ENCODE assay signal across 9 cellular contexts in genomic region chr2:149768320-149768799, GRCh38.
DNase-seq lines count a peak whose midpoint lies in the region; ATAC-seq and TF ChIP-seq lines count a peak whose summit lies in the region.
"Had no signal": no experiment of that assay in that cellular context is flagged by ENCODE, and none has a peak within 500 bp of the region (broad histone marks: within the 10 kb centered on the region; RNA-seq: fewer than 3 reads in every experiment).

No MANE protein-coding gene starts in this region.

- no peak overlapping the region for H2AFZ ChIP-seq in hepatocyte

- H3K4me3 ChIP-seq in RWPE2 (ENCODE audit: severe bottlenecking), result no peak overlapping the region
- H3K4me3 ChIP-seq in hepatocyte, result no peak overlapping the region
- H3K4me3 ChIP-seq in vagina, result no peak overlapping the region

- H3K9me3 ChIP-seq in RWPE2 (ENCODE audit: severe bottlenecking), result no peaks in the 10 kb centered on the region
- no peaks in the 10 kb centered on the region for H3K9me3 ChIP-seq in hepatocyte (ENCODE audit: low read depth)
- H3K9me3 ChIP-seq in vagina, result no peaks in the 10 kb centered on the region

- TF ChIP-seq POLR2A in vagina (IDR thresholded peaks at IDR 0.05), result no peak

- H3K79me2 ChIP-seq in hepatocyte, result no peaks in the 10 kb centered on the region

- ATAC-seq in RWPE2 (ENCODE audit: low read depth), result peak; percentile 32; the same call in 1 of the 3 replicates

- no peaks in the 10 kb centered on the region for H3K9me2 ChIP-seq in hepatocyte (replicated peaks; ENCODE audit: insufficient read depth)

- peaks cover 42% of the 10 kb centered on the region for H3K4me1 ChIP-seq in RWPE2 (ENCODE audit: insufficient read depth, poor library complexity, severe bottlenecking)
- H3K4me1 ChIP-seq in hepatocyte (ENCODE audit: insufficient read depth), result peaks cover 12% of the 10 kb centered on the region
- H3K4me1 ChIP-seq in vagina, result peaks cover 30% of the 10 kb centered on the region

- H3K27me3 ChIP-seq in RWPE2 (ENCODE audit: insufficient read depth, poor library complexity, severe bottlenecking) (no peaks in the 10 kb centered on the region), hepatocyte (no peaks in the 10 kb centered on the region), vagina (no peaks in the 10 kb centered on the region)

- 57% methylated on average over 1 of the region's 1 CpG for WGBS in hepatocyte (ENCODE audit: low lambda C conversion rate, missing lambda C conversion rate)

- intact Hi-C loops in vagina (cut with DNase I), result no loop called here

- H3K36me3 ChIP-seq in RWPE2 (ENCODE audit: low read depth) (no peaks in the 10 kb centered on the region), hepatocyte (replicated peaks; ENCODE audit: insufficient read depth, low read depth) (no peaks in the 10 kb centered on the region), vagina (no peaks in the 10 kb centered on the region)

- H4K20me1 ChIP-seq in hepatocyte (ENCODE audit: insufficient read depth, poor library complexity, severe bottlenecking), result no peaks in the 10 kb centered on the region

- peak overlapping the region; percentile 20 for H3K4me2 ChIP-seq in hepatocyte

- DNase-seq in NCI-H446 treated with DMSO at 0.1 percent for 48 hours (lab: John Stamatoyannopoulos, UW) (peak; percentile 35), NCI-H446 (lab: John Stamatoyannopoulos, UW) (no peak), RWPE2 (ENCODE audit: low spot score) (no peak), hepatocyte (ENCODE audit: low spot score) (no peak), vagina (ENCODE audit: extremely low spot score in 2 of 2) (no peak), hepatic stellate cell (ENCODE audit: low spot score) (no peak), SKM-1 treated with dmso at 0.1 percent for 144 hours (lab: John Stamatoyannopoulos, UW; ENCODE audit: unreplicated experiment) (no peak), NCI-H2029 treated with DMSO at 0.1 percent for 48 hours (lab: John Stamatoyannopoulos, UW) (no peak)
- DNase-seq: activated T-cell treated with anti-CD3 and anti-CD28 coated beads, Interleukin-2, amount 50 U/mL, for 1 hour had no signal

- TF ChIP-seq CTCF in RWPE2 (IDR thresholded peaks at IDR 0.05; ENCODE audit: poor library complexity, severe bottlenecking) (no peak), hepatocyte (IDR thresholded peaks at IDR 0.05; ENCODE audit: poor library complexity) (no peak), vagina (IDR thresholded peaks at IDR 0.05) (no peak)

- H3K27ac ChIP-seq in RWPE2 (ENCODE audit: poor library complexity, severe bottlenecking) (peak overlapping the region; percentile 55), hepatocyte (peak overlapping the region; percentile 19), vagina (peak overlapping the region; percentile 66)
